In the genomic region with DNA sequence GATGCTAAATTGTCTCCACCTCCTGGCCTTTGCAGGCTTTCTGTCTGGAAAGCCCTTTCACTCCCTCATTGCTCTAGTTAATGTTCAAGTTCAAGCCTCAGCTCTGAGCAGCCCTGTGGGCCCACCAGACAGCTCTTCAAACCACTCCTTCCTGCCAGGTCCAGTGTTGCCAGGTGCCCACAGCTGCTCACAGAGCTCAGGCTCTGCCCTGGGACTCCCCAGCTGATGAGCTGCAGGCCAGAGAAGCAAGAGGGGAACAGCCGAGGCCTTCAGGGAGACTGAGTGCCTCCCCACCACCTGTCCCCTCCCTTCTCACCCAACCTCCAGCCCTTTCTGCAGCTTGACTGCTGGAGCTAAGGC, we compare ENCODE assay signal across 9 cellular contexts. TPM values are rescaled to one million over a fixed set of nuclear protein-coding genes. Genes with fewer than 3 reads are reported as not detected.
DNase-seq lines count a peak whose midpoint lies in the region; ATAC-seq, FAIRE-seq and TF ChIP-seq lines count a peak whose summit lies in the region.
"Had no signal": no experiment of that assay in that cellular context is flagged by ENCODE, and none has a peak within 500 bp of the region (broad histone marks: within the 10 kb centered on the region; RNA-seq: fewer than 3 reads in every experiment).

No MANE protein-coding gene starts in this region.

- peaks cover 0 to 10% of the 10 kb centered on the region in 2 donors for H3K36me3 ChIP-seq in small intestine (ENCODE audit: control insufficient read depth in 2 of 2, insufficient read depth in 2 of 2, low read length in 2 of 2)

- no peaks in the 10 kb centered on the region for H3K27me3 ChIP-seq in small intestine (ENCODE audit: control insufficient read depth in 2 of 2, insufficient read depth in 2 of 2, low read length in 2 of 2)

- peak overlapping the region in 1 of 2 donors; percentile 48 for H3K27ac ChIP-seq in small intestine (ENCODE audit: low read depth in 1 of 2, low read length in 1 of 2)

- peak; percentile 14 for ATAC-seq in GM18870 (IDR thresholded peaks at IDR 0.05; ENCODE audit: unreplicated experiment)
- ATAC-seq in HG03139 (IDR thresholded peaks at IDR 0.05; ENCODE audit: unreplicated experiment) = peak; percentile 11
- no peak for ATAC-seq in central memory CD8-positive, alpha-beta T cell (replicated peaks; ENCODE audit: extremely low read depth, poor library complexity, severe bottlenecking)
- no peak for ATAC-seq in HG03565 (IDR thresholded peaks at IDR 0.05; ENCODE audit: unreplicated experiment)

- no peak for FAIRE-seq in frontal cortex (lab: Jason Lieb, UNC)
- FAIRE-seq in small intestine (lab: Jason Lieb, UNC) = no peak

- no peaks in the 10 kb centered on the region for H3K9me3 ChIP-seq in small intestine (ENCODE audit: control insufficient read depth, low read depth)

- TF ChIP-seq CTCF in GM13976 (IDR thresholded peaks at IDR 0.05; ENCODE audit: borderline replicate concordance, control extremely low read depth, extremely low read depth, insufficient read depth, missing control alignments) = no peak

- no peaks in the 10 kb centered on the region for H3K27me3 Mint-ChIP-seq in central memory CD8-positive, alpha-beta T cell

- WGBS in small intestine, 3 donors = 50 to 69% (median 56%) methylated on average over 1 of the region's 1 CpG

- H3K27ac Mint-ChIP-seq in central memory CD8-positive, alpha-beta T cell (ENCODE audit: low read depth) = peak overlapping the region; percentile 19

- H3K9me3 Mint-ChIP-seq in central memory CD8-positive, alpha-beta T cell = no peaks in the 10 kb centered on the region

- peaks cover 2% of the 10 kb centered on the region in 2 donors for H3K4me1 ChIP-seq in small intestine (ENCODE audit: control insufficient read depth in 2 of 2, insufficient read depth in 1 of 2, low read depth in 1 of 2, low read length in 1 of 2)

- in situ Hi-C loops in GM13976 (cut with MboI; ENCODE audit: low sequenced_read_pairs, unreplicated experiment) = no loop called here

- H3K36me3 Mint-ChIP-seq in central memory CD8-positive, alpha-beta T cell (ENCODE audit: insufficient read depth) = peaks cover 10% of the 10 kb centered on the region

- H3K4me3 Mint-ChIP-seq in central memory CD8-positive, alpha-beta T cell = no peak overlapping the region

- H3K4me3 ChIP-seq in skeletal muscle cell (ENCODE audit: low read depth, low read length) = peak overlapping the region; percentile 90
- H3K4me3 ChIP-seq in small intestine (ENCODE audit: low read depth in 1 of 2, low read length in 2 of 2) = no peak overlapping the region

- H3K4me1 Mint-ChIP-seq in central memory CD8-positive, alpha-beta T cell = peaks cover 30% of the 10 kb centered on the region

- DNase-seq in central memory CD8-positive, alpha-beta T cell (ENCODE audit: low spot score in 2 of 2) = no peak
- DNase-seq in skeletal muscle cell (ENCODE audit: low read depth) (no peak), frontal cortex (ENCODE audit: low spot score in 2 of 2) (no peak), GM13976 (ENCODE audit: low spot score) (no peak), small intestine (no peak)
- DNase-seq: effector CD4-positive, alpha-beta T cell had no signal

RNA-seq across cellular contexts. Expression of a gene that starts 1.3 kb away (rescaled TPM):
- 19.6 TPM for total RNA-seq in frontal cortex
- polyA plus RNA-seq in small intestine = 10 to 100 TPM in 1 of 3 donors, 1 to 10 TPM in 1, under 1 TPM in 1; 0.89 to 11.4 (median 5.9) TPM

RNA-seq across cellular contexts. Expression of a gene that starts 33.1 kb away (rescaled TPM):
- 0.41 TPM for total RNA-seq in frontal cortex
- polyA plus RNA-seq in small intestine = 1 to 10 TPM in 1 of 3 donors, under 1 TPM in 2; 0.01 to 1.1 (median 0.81) TPM

RNA-seq across cellular contexts. Expression of a gene that starts 50.4 kb away (rescaled TPM):
- total RNA-seq in frontal cortex = not detected
- polyA plus RNA-seq in small intestine = 1 to 10 TPM in 2 of 3 donors, under 1 TPM in 1; 0.15 to 5.4 (median 2.2) TPM

RNA-seq across cellular contexts. Expression of a gene that starts 51.7 kb away (rescaled TPM):
- total RNA-seq in frontal cortex = 110 TPM
- 10 to 100 TPM; 11.3 to 25.0 (median 11.5) TPM for polyA plus RNA-seq in small intestine

Comparison
In these comparisons a context has a peak if more than half of its experiments do, and no peak if none do; other contexts are left out.
1. ATAC-seq: peak in GM18870 (single experiment) and HG03139 (single experiment); none in central memory CD8-positive, alpha-beta T cell (single experiment) and HG03565 (single experiment).